Comparison of ENCODE assay signal across 8 cellular contexts in the genomic region with DNA sequence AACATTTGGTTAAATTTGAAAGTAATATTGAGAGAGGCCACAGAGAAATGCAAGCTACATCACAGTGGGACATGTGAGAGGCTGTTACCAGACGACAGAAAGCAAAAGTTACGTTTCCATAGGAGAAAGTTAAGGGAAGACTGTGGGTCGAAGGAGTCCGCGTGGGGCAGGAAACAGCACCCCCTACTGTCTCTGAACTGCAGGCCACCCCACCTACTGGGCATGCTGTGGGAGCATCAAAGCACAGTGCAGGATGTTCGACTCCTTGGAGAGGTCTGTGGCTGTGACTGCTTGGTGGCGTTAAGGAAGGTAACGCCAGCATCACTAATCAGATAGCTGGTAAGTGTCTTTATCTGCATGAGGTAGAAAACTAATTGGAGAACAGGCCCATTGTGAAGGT.
A peak's percentile ranks its signal among the peaks of the same experiment; 100 is the strongest.
DNase-seq lines count a peak whose midpoint lies in the region; ATAC-seq and TF ChIP-seq lines count a peak whose summit lies in the region.

No MANE protein-coding gene starts in this region.

- no peaks in the 10 kb centered on the region for H3K27me3 Mint-ChIP-seq in Calu3 (ENCODE audit: unreplicated experiment)

- CTCF ChIA-PET in Calu3 (lab: Charles Lee) = interaction anchor here (0.7 kb wide), 1 partner anchor 586 kb away, joined by 3 read pairs; no protein-coding TSS in a partner anchor

- H3K9me3 Mint-ChIP-seq in Calu3 (ENCODE audit: low read depth, unreplicated experiment) = no peaks in the 10 kb centered on the region

- H3K36me3 Mint-ChIP-seq in Calu3 (ENCODE audit: insufficient read depth, unreplicated experiment) = no peaks in the 10 kb centered on the region

- H3K27ac Mint-ChIP-seq in Calu3 (ENCODE audit: unreplicated experiment) = no peak overlapping the region

- ATAC-seq in GM19438 (IDR thresholded peaks at IDR 0.05; ENCODE audit: low read depth, unreplicated experiment) (peak; percentile 81), HG03521 (IDR thresholded peaks at IDR 0.05; ENCODE audit: unreplicated experiment) (peak; percentile 73), GM21825 (IDR thresholded peaks at IDR 0.05; ENCODE audit: unreplicated experiment) (no peak)

- DNase-seq in Calu3 (peak; percentile 25), germinal center (ENCODE audit: low spot score) (peak; percentile 22), superior temporal gyrus (ENCODE audit: extremely low spot score) (no peak)
- DNase-seq in stimulated activated CD4-positive, alpha-beta T cell treated with anti-CD3 and anti-CD28 coated beads, Interleukin-2, amount 100 ng/mL, for 48 hours = peak; percentile 5 to 23

- H3K4me3 Mint-ChIP-seq in Calu3 (ENCODE audit: low read depth, unreplicated experiment) = no peak overlapping the region

- H3K4me1 Mint-ChIP-seq in Calu3 (ENCODE audit: low read depth, unreplicated experiment) = no peaks in the 10 kb centered on the region

- intact Hi-C loops in Calu3 (cut with micrococcal nuclease; ENCODE audit: unreplicated experiment) = no loop called here

- no TSS peak for BruUV-seq in Calu3 (replicated peaks; lab: Mats Ljungman, UMichigan)

- peak; percentile 17 for TF ChIP-seq CTCF in Calu3 (IDR thresholded peaks at IDR 0.05; ENCODE audit: unreplicated experiment)
- TF ChIP-seq CTCF in VCaP (conservative IDR thresholded peaks at IDR 0.05) = peak; percentile 27; the same call in 1 of the 2 replicates

- H3K27ac ChIP-seq in VCaP = no peak overlapping the region
